11 cellular contexts compared by ENCODE assay signal in the genomic region with DNA sequence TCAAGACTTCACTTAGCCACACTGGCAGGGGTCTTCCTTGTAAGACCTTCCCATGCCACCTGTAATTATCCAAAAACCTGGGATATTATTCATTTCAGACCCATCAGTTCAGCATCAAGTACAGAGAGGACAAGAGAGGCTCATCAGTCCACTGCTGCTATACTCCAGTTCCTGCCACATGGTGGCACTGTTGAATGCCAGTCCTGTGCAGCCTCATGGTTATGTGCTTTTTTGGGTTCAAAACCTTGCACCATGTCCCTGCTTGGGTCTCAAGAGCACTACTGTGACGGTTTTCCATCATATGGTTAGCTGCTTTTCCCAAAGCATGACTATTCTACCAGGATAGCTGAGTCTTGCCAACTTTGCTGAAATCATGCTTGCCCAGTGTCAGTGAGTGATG. TPM values are rescaled to one million over a fixed set of nuclear protein-coding genes. Genes with fewer than 3 reads are reported as not detected.
A peak's percentile ranks its signal among the peaks of the same experiment; 100 is the strongest.
DNase-seq lines count a peak whose midpoint lies in the region; ATAC-seq and TF ChIP-seq lines count a peak whose summit lies in the region.
"Had no signal": no experiment of that assay in that cellular context is flagged by ENCODE, and none has a peak within 500 bp of the region (broad histone marks: within the 10 kb centered on the region; RNA-seq: fewer than 3 reads in every experiment).

No MANE protein-coding gene starts in this region.

- H3K27me3 Mint-ChIP-seq in stimulated activated naive B cell treated with anti-CD40 and anti-IgM and Interleukin-4, amounts not matched to agents 10 μg/mL and 1 μg/mL and 100 μg/mL, for 72 hours: no peaks in the 10 kb centered on the region

- peaks cover 2% of the 10 kb centered on the region for H3K79me1 ChIP-seq in mesenchymal stem cell (replicated peaks; ENCODE audit: low read length, poor library complexity, severe bottlenecking)

- H3K27ac Mint-ChIP-seq in stimulated activated naive B cell treated with anti-CD40 and anti-IgM and Interleukin-4, amounts not matched to agents 10 μg/mL and 1 μg/mL and 100 μg/mL, for 72 hours: no peak overlapping the region

- H4K91ac ChIP-seq in mesenchymal stem cell (ENCODE audit: low read length): no peak overlapping the region

- no peak overlapping the region for H3K4me2 ChIP-seq in mesenchymal stem cell (ENCODE audit: low read length, poor library complexity, severe bottlenecking)

- peaks cover 0 to 2% of the 10 kb centered on the region in 2 donors for H3K9me3 Mint-ChIP-seq in stimulated activated naive B cell treated with anti-CD40 and anti-IgM and Interleukin-4, amounts not matched to agents 10 μg/mL and 1 μg/mL and 100 μg/mL, for 72 hours

- no peak overlapping the region for H2BK120ac ChIP-seq in mesenchymal stem cell (ENCODE audit: low read depth, low read length)

- no peak overlapping the region for H3K14ac ChIP-seq in mesenchymal stem cell (ENCODE audit: low read length in 2 of 2)

- no peak for ATAC-seq in GM19035 (IDR thresholded peaks at IDR 0.05; ENCODE audit: unreplicated experiment)
- no peak for ATAC-seq in stimulated activated naive B cell treated with anti-CD40 and anti-IgM and Interleukin-4, amounts not matched to agents 10 μg/mL and 1 μg/mL and 100 μg/mL, for 72 hours (replicated peaks)

- no peak overlapping the region for H3K23ac ChIP-seq in mesenchymal stem cell (ENCODE audit: low read length in 2 of 2)

- H3K9ac ChIP-seq in mesenchymal stem cell (ENCODE audit: low read length): no peak overlapping the region

- H2AK5ac ChIP-seq in mesenchymal stem cell (ENCODE audit: low read length, severe bottlenecking): no peak overlapping the region

- peaks cover 35% of the 10 kb centered on the region for H3K4me1 ChIP-seq in mesenchymal stem cell (ENCODE audit: control insufficient read depth, insufficient read depth, low read depth, low read length)

- peaks cover 6% of the 10 kb centered on the region for H3K9me3 ChIP-seq in mesenchymal stem cell (ENCODE audit: control insufficient read depth, low read length)

- no peak overlapping the region for H4K8ac ChIP-seq in mesenchymal stem cell (ENCODE audit: low read length)

- no peaks in the 10 kb centered on the region for H3K27me3 ChIP-seq in mesenchymal stem cell (ENCODE audit: control insufficient read depth in 1 of 2, insufficient read depth in 1 of 2, low read length in 2 of 2)
- H3K27me3 ChIP-seq: stomach had no signal

- H2BK15ac ChIP-seq in mesenchymal stem cell (ENCODE audit: low read depth, poor library complexity, severe bottlenecking): no peak overlapping the region

- WGBS in mesenchymal stem cell: 19% methylated on average over 1 of the region's 1 CpG

- H3K36me3 Mint-ChIP-seq in stimulated activated naive B cell treated with anti-CD40 and anti-IgM and Interleukin-4, amounts not matched to agents 10 μg/mL and 1 μg/mL and 100 μg/mL, for 72 hours: peaks cover 19 to 43% of the 10 kb centered on the region in 2 donors

- no peak overlapping the region for H2AFZ ChIP-seq in mesenchymal stem cell (ENCODE audit: low read depth, low read length)

- no peak overlapping the region for H2BK5ac ChIP-seq in mesenchymal stem cell (ENCODE audit: low read depth, low read length, poor library complexity, severe bottlenecking)

- H3K4me3 ChIP-seq in AG10803 (ENCODE audit: low read length) (no peak overlapping the region), fibroblast of villous mesenchyme (ENCODE audit: low read depth, low read length) (no peak overlapping the region), mesenchymal stem cell (ENCODE audit: insufficient read depth in 1 of 2, low read depth in 1 of 2, low read length in 2 of 2) (no peak overlapping the region)
- H3K4me3 ChIP-seq: skin epidermis, stomach had no signal

- no peak overlapping the region for H3K4ac ChIP-seq in mesenchymal stem cell (ENCODE audit: low read depth in 1 of 2, low read length in 2 of 2)

- H2BK12ac ChIP-seq in mesenchymal stem cell (ENCODE audit: low read length in 2 of 2): no peak overlapping the region

- DNase-seq in AG10803 (ENCODE audit: low read depth): no peak
- DNase-seq in RPMI8226: peak; percentile 35
- DNase-seq in fibroblast of villous mesenchyme (ENCODE audit: low read depth): no peak
- DNase-seq in stimulated activated naive B cell treated with anti-CD40 and anti-IgM and Interleukin-4, amounts not matched to agents 10 μg/mL and 1 μg/mL and 100 μg/mL, for 72 hours: no peak
- DNase-seq in mesenchymal stem cell: no peak
- DNase-seq in NCI-H524 treated with DMSO at 0.1 percent for 48 hours (lab: John Stamatoyannopoulos, UW): no peak
- DNase-seq: EL, stomach had no signal

- no peak overlapping the region for H3K4me3 Mint-ChIP-seq in stimulated activated naive B cell treated with anti-CD40 and anti-IgM and Interleukin-4, amounts not matched to agents 10 μg/mL and 1 μg/mL and 100 μg/mL, for 72 hours

- H3K27ac ChIP-seq in mesenchymal stem cell (ENCODE audit: low read length, poor library complexity, severe bottlenecking): no peak overlapping the region
- H3K27ac ChIP-seq: skin epidermis, stomach had no signal

- H3K4me1 Mint-ChIP-seq in stimulated activated naive B cell treated with anti-CD40 and anti-IgM and Interleukin-4, amounts not matched to agents 10 μg/mL and 1 μg/mL and 100 μg/mL, for 72 hours: peaks cover 35 to 52% of the 10 kb centered on the region in 2 donors

- TF ChIP-seq CTCF in AG10803 (conservative IDR thresholded peaks at IDR 0.05; ENCODE audit: low read length) (peak; percentile 49), GM12873 (IDR thresholded peaks at IDR 0.05; ENCODE audit: insufficient read depth, low read depth, low read length, missing control alignments) (peak; percentile 68), fibroblast of villous mesenchyme (IDR thresholded peaks at IDR 0.05; ENCODE audit: insufficient read depth, low read depth, low read length) (peak; percentile 33)

- no peak overlapping the region for H3K18ac ChIP-seq in mesenchymal stem cell (ENCODE audit: low read depth in 1 of 2, low read length in 2 of 2)

- peaks cover 0 to 39% of the 10 kb centered on the region in 2 experiments for H3K36me3 ChIP-seq in mesenchymal stem cell (ENCODE audit: control insufficient read depth in 1 of 2, insufficient read depth in 2 of 2, low read depth in 1 of 2, low read length in 2 of 2)

RNA-seq across cellular contexts. Expression of a gene that starts 8.5 kb away (rescaled TPM):
- 10.4 and 32.9 TPM in 2 replicates for total RNA-seq in fibroblast of villous mesenchyme
- 2.3 TPM for polyA plus RNA-seq in mesenchymal stem cell (2013, experiment 1 of 2)
- polyA plus RNA-seq in mesenchymal stem cell (2013, experiment 2 of 2): 2.3 TPM
